In genomic region chr21:33042812-33043211, GRCh38 we compare ENCODE assay signal across 14 cellular contexts. TPM values are rescaled to one million over a fixed set of nuclear protein-coding genes. Genes with fewer than 3 reads are reported as not detected.
DNase-seq lines count a peak whose midpoint lies in the region; ATAC-seq, FAIRE-seq and TF ChIP-seq lines count a peak whose summit lies in the region.
"Had no signal": no experiment of that assay in that cellular context is flagged by ENCODE, and none has a peak within 500 bp of the region (broad histone marks: within the 10 kb centered on the region; RNA-seq: fewer than 3 reads in every experiment).

No MANE protein-coding gene starts in this region.

- no peak overlapping the region for H2AK5ac ChIP-seq in IMR-90 (ENCODE audit: low read depth, low read length)

- no peak for TF ChIP-seq RAD21 in IMR-90 (IDR thresholded peaks at IDR 0.05; ENCODE audit: low read length)

- CTCF ChIA-PET in IMR-90 (lab: Yijun Ruan, JAX): no interaction called here

- H4K8ac ChIP-seq in IMR-90 (ENCODE audit: low read depth in 2 of 2, low read length in 2 of 2): no peak overlapping the region

- TF ChIP-seq CTCF in IMR-90 (conservative IDR thresholded peaks at IDR 0.05; ENCODE audit: low read depth, low read length): no peak
- TF ChIP-seq CTCF in bronchial epithelial cell (IDR thresholded peaks at IDR 0.05; ENCODE audit: insufficient read depth, low read length, severe bottlenecking): no peak
- no peak for TF ChIP-seq CTCF in omental fat pad (IDR thresholded peaks at IDR 0.05)
- no peak for TF ChIP-seq CTCF in psoas muscle (IDR thresholded peaks at IDR 0.05)

- no peak overlapping the region for H3K9ac ChIP-seq in IMR-90 (ENCODE audit: low read depth, low read length)

- no peak overlapping the region for H2AK9ac ChIP-seq in IMR-90 (replicated peaks; ENCODE audit: low read depth, low read length, poor library complexity)

- no peak overlapping the region for H3K14ac ChIP-seq in IMR-90 (replicated peaks; ENCODE audit: low read depth, low read length)

- no peaks in the 10 kb centered on the region for H4K20me1 ChIP-seq in IMR-90 (ENCODE audit: insufficient read depth, low read length)

- 0 out of 2 replicates have a peak, but pooled peaks cover 6% of the 10 kb centered on the region for H3K9me1 ChIP-seq in IMR-90 (ENCODE audit: insufficient read depth, low read length)

- no peak overlapping the region for H3K56ac ChIP-seq in IMR-90 (ENCODE audit: extremely low read depth, insufficient read depth, low read length)

- no peak for FAIRE-seq in bronchial epithelial cell (lab: Jason Lieb, UNC)
- FAIRE-seq: TTC549 had no signal

- WGBS in IMR-90 (ENCODE audit: extremely low coverage in 2 of 2, insufficient read length in 1 of 2), 2 experiments: 0% methylated on average over 3 of the region's 4 CpGs; no CpG with 5 or more reads in 1 of the 2 experiments
- 48 to 65% (median 60%) methylated on average over 4 of the region's 4 CpGs for WGBS in psoas muscle, 3 donors

- no peaks in the 10 kb centered on the region for H3K36me3 ChIP-seq in IMR-90 (ENCODE audit: control insufficient read depth, insufficient read depth, low read length)
- H3K36me3 ChIP-seq in bronchial epithelial cell (ENCODE audit: control insufficient read depth, insufficient read depth, low read length): no peaks in the 10 kb centered on the region
- no peaks in the 10 kb centered on the region for H3K36me3 ChIP-seq in psoas muscle (ENCODE audit: insufficient read depth in 1 of 2, low read depth in 1 of 2)

- POLR2A ChIA-PET in IMR-90 (lab: Charles Lee; ENCODE audit: unreplicated experiment): no interaction called here

- no peaks in the 10 kb centered on the region for H3K9me3 ChIP-seq in IMR-90 (ENCODE audit: control insufficient read depth, insufficient read depth, low read length)
- no peaks in the 10 kb centered on the region for H3K9me3 ChIP-seq in psoas muscle

- no peak overlapping the region for H2BK20ac ChIP-seq in IMR-90 (ENCODE audit: low read depth, low read length)

- ATAC-seq in IMR-90 (ENCODE audit: low read depth) (peak; percentile 86), omental fat pad (ENCODE audit: low FRiP score) (peak; percentile 12), psoas muscle (no peak)

- peaks cover 5% of the 10 kb centered on the region; the same call in 1 of the 2 replicates for H3K4me1 ChIP-seq in IMR-90 (ENCODE audit: control insufficient read depth, insufficient read depth, low read length)
- H3K4me1 ChIP-seq in psoas muscle: no peaks in the 10 kb centered on the region

- H4K91ac ChIP-seq in IMR-90 (ENCODE audit: insufficient read depth, low read depth, low read length): no peak overlapping the region

- H4K5ac ChIP-seq in IMR-90 (ENCODE audit: low read depth, low read length): no peak overlapping the region

- H3K27me3 ChIP-seq in IMR-90 (ENCODE audit: control insufficient read depth, insufficient read depth, low read length) (peaks cover 10% of the 10 kb centered on the region), bronchial epithelial cell (ENCODE audit: control insufficient read depth, insufficient read depth, low read length) (no peaks in the 10 kb centered on the region), psoas muscle (ENCODE audit: insufficient read depth in 3 of 3, low read length in 2 of 3) (peaks cover 0 to 4% (median 0%) of the 10 kb centered on the region in 3 donors)

- H3K4me3 ChIP-seq in IMR-90 (ENCODE audit: insufficient read depth, low read depth, low read length): no peak overlapping the region
- no peak overlapping the region for H3K4me3 ChIP-seq in bronchial epithelial cell (ENCODE audit: low read depth, low read length)
- no peak overlapping the region for H3K4me3 ChIP-seq in psoas muscle
- H3K4me3 ChIP-seq: PC-9 had no signal

- H3K18ac ChIP-seq in IMR-90 (ENCODE audit: low read depth, low read length): no peak overlapping the region

- H3K4ac ChIP-seq in IMR-90 (ENCODE audit: low read depth, low read length): peak overlapping the region; percentile 18; the same call in 1 of the 2 replicates

- H2BK5ac ChIP-seq in IMR-90 (ENCODE audit: low read depth, low read length, poor library complexity, severe bottlenecking): peak overlapping the region; percentile 9

- no peak for TF ChIP-seq POLR2A in IMR-90 (IDR thresholded peaks at IDR 0.05; ENCODE audit: low read depth, low read length)

- intact Hi-C loops in IMR-90 (cut with micrococcal nuclease) (no loop called here), psoas muscle (cut with DNase I) (no loop called here)

- H3K27ac ChIP-seq in IMR-90 (ENCODE audit: insufficient read depth, low read length) (no peak overlapping the region), psoas muscle (no peak overlapping the region)
- H3K27ac ChIP-seq: PC-9 had no signal

- in situ Hi-C loops in Caki2 (cut with HindIII; ENCODE audit: low pct_unique_long_range_greater_than_20kb, low sequenced_read_pairs): no loop called here
- in situ Hi-C loops in IMR-90 (cut with MboI; ENCODE audit: low sequenced_read_pairs): no loop called here

- dilution Hi-C loops in IMR-90 (cut with HindIII; ENCODE audit: low sequenced_read_pairs, unreplicated experiment): no loop called here

- BruUV-seq in IMR-90 (replicated peaks; lab: Mats Ljungman, UMichigan): no TSS peak

- H3K23ac ChIP-seq in IMR-90 (ENCODE audit: low read depth, low read length): no peak overlapping the region

- peak overlapping the region; percentile 38; the same call in 1 of the 2 replicates for H3K4me2 ChIP-seq in IMR-90 (ENCODE audit: low read depth, low read length)
- H3K4me2 ChIP-seq: PC-9 had no signal

- DNase-seq in Caki2 (ENCODE audit: low read depth) (peak; percentile 58), IMR-90 (peak; percentile 97), bronchial epithelial cell (ENCODE audit: low read depth) (peak; percentile 82), omental fat pad (ENCODE audit: low spot score) (no peak), psoas muscle (no peak), NCI-H1417 treated with DMSO at 0.1 percent for 48 hours (lab: John Stamatoyannopoulos, UW) (no peak), occipital lobe (lab: John Stamatoyannopoulos, UW) (no peak), HuH-7.5 (ENCODE audit: low spot score) (no peak)
- DNase-seq: DND-41, NCI-H187 treated with DMSO at 0.1 percent for 48 hours, PC-9 had no signal

- peak overlapping the region; percentile 53 for H2BK120ac ChIP-seq in IMR-90 (ENCODE audit: low read depth, low read length)

- H3K79me1 ChIP-seq in IMR-90 (ENCODE audit: low read depth in 1 of 2, low read length in 2 of 2): no peaks in the 10 kb centered on the region

- peak overlapping the region; percentile 85 for H2AFZ ChIP-seq in IMR-90 (replicated peaks; ENCODE audit: low read length, poor library complexity)
- H2AFZ ChIP-seq: PC-9 had no signal

- no peak overlapping the region for H2BK15ac ChIP-seq in IMR-90 (ENCODE audit: low read depth, low read length)

TF ChIP-seq in IMR-90, 13 proteins besides CTCF, POLR2A, EP300 and RAD21:
- TF ChIP-seq ELK1 (IDR thresholded peaks at IDR 0.05; ENCODE audit: borderline replicate concordance, low read depth, low read length) (no peak), FOS (IDR thresholded peaks at IDR 0.05; ENCODE audit: low read depth, low read length) (peak; percentile 54; the same call in 1 of the 2 replicates), NFE2L2 (IDR thresholded peaks at IDR 0.05; ENCODE audit: low read depth, low read length) (no peak), RCOR1 (IDR thresholded peaks at IDR 0.05; ENCODE audit: insufficient replicate concordance, low read length) (no peak), CEBPB (IDR thresholded peaks at IDR 0.05; ENCODE audit: low read depth, low read length) (0 out of 2 replicates have a peak, but pooled peaks have one; percentile 5)

RNA-seq across cellular contexts. Expression of gene OLIG2, which starts 17.1 kb away (rescaled TPM):
- total RNA-seq in Caki2 (2014; rRNA removed; shearing (Covaris generic); ENCODE audit: low replicate concordance): not detected in 2 replicates
- total RNA-seq in IMR-90 (2012; rRNA removed) (not detected in 2 replicates), bronchial epithelial cell (not detected in 2 replicates), omental fat pad (not detected), psoas muscle (under 1 TPM in 3 of 4 donors, not detected in 1; 0.08 to 0.22 (median 0.21) TPM), occipital lobe (23.9 TPM)
- polyA plus RNA-seq in IMR-90 (2012; rRNA removed) (not detected in 2 replicates), psoas muscle (under 1 TPM in 1 of 3 donors, not detected in 2; 0.03 TPM)
- not detected in 2 replicates for polyA plus RNA-seq in IMR-90 (2012; cell fraction: cytosol; rRNA removed)
- polyA plus RNA-seq in IMR-90 (2012; cell fraction: nucleus; rRNA removed; ENCODE audit: low replicate concordance): not detected in 2 replicates
- total RNA-seq: natural killer cell treated with Interleukin-12 subunit alpha and Interleukin-12 subunit beta and Interleukin-15 and Interleukin-18, amount 100 ng/mL, for 72 hours; PC-9 had no signal
- polyA plus RNA-seq: adipose tissue had no signal

RNA-seq across cellular contexts. Expression of gene OLIG1, which starts 27.1 kb away (rescaled TPM):
- total RNA-seq in Caki2 (2014; rRNA removed; shearing (Covaris generic); ENCODE audit: low replicate concordance): 1.7 TPM in 1 of 2 replicates, not detected in the other
- not detected in 2 replicates for total RNA-seq in IMR-90 (2012; rRNA removed)
- polyA plus RNA-seq in IMR-90 (2012; rRNA removed): not detected in 2 replicates
- polyA plus RNA-seq in IMR-90 (2012; cell fraction: cytosol; rRNA removed): not detected in 2 replicates
- polyA plus RNA-seq in IMR-90 (2012; cell fraction: nucleus; rRNA removed; ENCODE audit: low replicate concordance): not detected in 2 replicates
- total RNA-seq in bronchial epithelial cell: not detected in 2 replicates
- not detected for total RNA-seq in omental fat pad
- 1 to 10 TPM in 1 of 4 donors, under 1 TPM in 2, not detected in 1; 0.10 to 3.4 (median 0.44) TPM for total RNA-seq in psoas muscle
- polyA plus RNA-seq in psoas muscle: under 1 TPM; 0.07 to 0.74 (median 0.23) TPM
- total RNA-seq in occipital lobe: 9.4 TPM
- total RNA-seq: PC-9 had no signal

Comparison
In these comparisons a context has a peak if more than half of its experiments do, and no peak if none do; other contexts are left out.
1. DNase-seq: peak in Caki2 (single experiment), IMR-90 (single experiment) and bronchial epithelial cell (single experiment); none in omental fat pad (single experiment), psoas muscle (0 of 2), NCI-H1417 treated with DMSO at 0.1 percent for 48 hours (single experiment), occipital lobe (single experiment) and HuH-7.5 (single experiment).
2. ATAC-seq: peak in IMR-90 (single experiment) and omental fat pad (single experiment); none in psoas muscle (0 of 4).
3. RNA of gene OLIG2, which starts 17.1 kb away (total RNA-seq): 23.9 TPM in occipital lobe (single experiment); 0.08 to 0.22 TPM in psoas muscle, not detected in Caki2, not detected in IMR-90, not detected in bronchial epithelial cell and not detected in omental fat pad; every median in the first group is over 10 times any median in the second.